In genomic region chr14:24366375-24366663, GRCh38 we compare ENCODE assay signal across 6 cellular contexts. TPM values are rescaled to one million over a fixed set of nuclear protein-coding genes. Genes with fewer than 3 reads are reported as not detected.
DNase-seq lines count a peak whose midpoint lies in the region; ATAC-seq and TF ChIP-seq lines count a peak whose summit lies in the region.

No MANE protein-coding gene starts in this region.

- H3K9me3 ChIP-seq in psoas muscle, result no peaks in the 10 kb centered on the region

- ATAC-seq in HG03108 (IDR thresholded peaks at IDR 0.05; ENCODE audit: unreplicated experiment) (peak; percentile 1), psoas muscle (peak in 1 of 4 donors; percentile 1), HG03135 (IDR thresholded peaks at IDR 0.05; ENCODE audit: unreplicated experiment) (no peak)

- DNase-seq in choroid plexus epithelial cell (ENCODE audit: low read depth), result no peak
- no peak for DNase-seq in psoas muscle
- DNase-seq in NCI-H1694 treated with DMSO at 0.1 percent for 48 hours (lab: John Stamatoyannopoulos, UW), result no peak
- no peak for DNase-seq in NCI-H524 treated with DMSO at 0.1 percent for 48 hours (lab: John Stamatoyannopoulos, UW)

- peaks cover 0 to 51% (median 12%) of the 10 kb centered on the region in 3 donors for H3K27me3 ChIP-seq in psoas muscle (ENCODE audit: insufficient read depth in 3 of 3, low read length in 2 of 3)

- peaks cover 12% of the 10 kb centered on the region for H3K4me1 ChIP-seq in psoas muscle

- H3K4me3 ChIP-seq in choroid plexus epithelial cell (ENCODE audit: low read depth, low read length) (peak overlapping the region; percentile 84), psoas muscle (peak overlapping the region; percentile 64)

- intact Hi-C loops in psoas muscle (cut with DNase I), result loop anchor here in 1 of 2 donors (1.0 kb wide), 1 partner anchor 64 kb away; no protein-coding TSS in a partner anchor

- H3K27ac ChIP-seq in psoas muscle, result peak overlapping the region; percentile 76

- 7 to 14% (median 12%) methylated on average over 12 of the region's 12 CpGs for WGBS in psoas muscle, 3 donors

- TF ChIP-seq CTCF in choroid plexus epithelial cell (conservative IDR thresholded peaks at IDR 0.05; ENCODE audit: low read depth, low read length) (no peak), psoas muscle (IDR thresholded peaks at IDR 0.05) (no peak)

- no peaks in the 10 kb centered on the region for H3K36me3 ChIP-seq in psoas muscle (ENCODE audit: insufficient read depth in 1 of 2, low read depth in 1 of 2)

RNA-seq across cellular contexts. Expression of gene NFATC4, which starts 1.7 kb away (rescaled TPM):
- 10 to 100 TPM in 2 of 4 donors, 1 to 10 TPM in 2; 2.7 to 12.0 (median 7.8) TPM for total RNA-seq in psoas muscle
- polyA plus RNA-seq in psoas muscle, result 1 to 10 TPM; 5.5 to 7.9 (median 7.3) TPM

RNA-seq across cellular contexts. Expression of gene RIPK3, which starts 26.5 kb away (rescaled TPM):
- total RNA-seq in psoas muscle, result 1 to 10 TPM; 1.1 to 1.9 (median 1.4) TPM
- polyA plus RNA-seq in psoas muscle, result 1 to 10 TPM in 1 of 3 donors, under 1 TPM in 2; 0.94 to 1.7 (median 0.97) TPM

RNA-seq across cellular contexts. Expression of gene ADCY4, which starts 31.4 kb away (rescaled TPM):
- 10 to 100 TPM in 3 of 4 donors, 1 to 10 TPM in 1; 8.6 to 13.9 (median 11.2) TPM for total RNA-seq in psoas muscle
- polyA plus RNA-seq in psoas muscle, result 10 to 100 TPM in 1 of 3 donors, 1 to 10 TPM in 2; 7.0 to 10.8 (median 7.7) TPM

RNA-seq across cellular contexts. Expression of gene NYNRIN, which starts 32.5 kb away (rescaled TPM):
- total RNA-seq in psoas muscle, result 1 to 10 TPM; 2.1 to 8.0 (median 2.4) TPM
- polyA plus RNA-seq in psoas muscle, result 1 to 10 TPM; 1.1 to 1.5 (median 1.2) TPM

RNA-seq across cellular contexts. Expression of gene LTB4R, which starts 55.0 kb away (rescaled TPM):
- total RNA-seq in psoas muscle, result 1 to 10 TPM; 1.1 to 2.1 (median 2.0) TPM
- polyA plus RNA-seq in psoas muscle, result 1 to 10 TPM in 1 of 3 donors, under 1 TPM in 2; 0.35 to 2.0 (median 0.65) TPM
